ENCODE assay signal across 8 cellular contexts in genomic region chr3:140050977-140051957, GRCh38.
DNase-seq lines count a peak whose midpoint lies in the region; ATAC-seq and TF ChIP-seq lines count a peak whose summit lies in the region.

No MANE protein-coding gene starts in this region.

- intact Hi-C loops in heart left ventricle (cut with DNase I) (loop anchor here in 7 of 10 donors (2.0 to 10.0 kb wide), 4 partner anchors 110 to 626 kb away; partner anchors contain the start of gene CLSTN2 (in 4 of the 7)), OCI-LY7 (cut with micrococcal nuclease; ENCODE audit: unreplicated experiment) (no loop called here), left ventricle myocardium superior (cut with micrococcal nuclease) (no loop called here), uterus (cut with DNase I; ENCODE audit: low total_unique reads) (no loop called here)

- no peaks in the 10 kb centered on the region for H4K20me1 ChIP-seq in OCI-LY7 (ENCODE audit: insufficient read depth, low read length)

- H3K4me3 ChIP-seq in heart left ventricle (no peak overlapping the region), right atrium auricular region (no peak overlapping the region), OCI-LY7 (ENCODE audit: low read depth, low read length, poor library complexity, severe bottlenecking) (no peak overlapping the region), uterus (no peak overlapping the region)

- H3K9me2 ChIP-seq in OCI-LY7 (ENCODE audit: insufficient read depth, low read length), result no peaks in the 10 kb centered on the region

- POLR2A ChIA-PET in OCI-LY7 (lab: Charles Lee), result interaction anchor here (0.7 kb wide), 1 partner anchor 94 kb away, joined by 3 read pairs; no protein-coding TSS in a partner anchor

- H3K36me3 ChIP-seq in heart left ventricle (no peaks in the 10 kb centered on the region), right atrium auricular region (no peaks in the 10 kb centered on the region), OCI-LY7 (ENCODE audit: insufficient read depth, low read length) (no peaks in the 10 kb centered on the region), uterus (no peaks in the 10 kb centered on the region)

- TF ChIP-seq POLR2A in heart left ventricle (IDR thresholded peaks at IDR 0.05) (no peak), uterus (IDR thresholded peaks at IDR 0.05) (no peak)

- no peak overlapping the region for H2AFZ ChIP-seq in OCI-LY7 (ENCODE audit: low read length)

- H3K4me1 ChIP-seq in heart left ventricle (peaks cover 0 to 7% (median 0%) of the 10 kb centered on the region in 12 donors), right atrium auricular region (peaks cover 0 to 9% of the 10 kb centered on the region in 2 donors), OCI-LY7 (ENCODE audit: insufficient read depth, low read length, poor library complexity, severe bottlenecking) (no peaks in the 10 kb centered on the region), uterus (no peaks in the 10 kb centered on the region)

- peak; percentile 34 to 68 (median 58) for ATAC-seq in heart left ventricle
- peak; percentile 58 for ATAC-seq in left ventricle myocardium superior

- CTCF ChIA-PET in OCI-LY7 (lab: Charles Lee; ENCODE audit: unreplicated experiment), result no interaction called here

- no peaks in the 10 kb centered on the region for H3K79me2 ChIP-seq in OCI-LY7 (ENCODE audit: insufficient read depth, low read depth, low read length)

- no peaks in the 10 kb centered on the region for H3K27me3 ChIP-seq in heart left ventricle
- no peaks in the 10 kb centered on the region for H3K27me3 ChIP-seq in right atrium auricular region
- no peaks in the 10 kb centered on the region for H3K27me3 ChIP-seq in uterus

- no TSS peak for BruUV-seq in OCI-LY7 (replicated peaks; lab: Mats Ljungman, UMichigan)

- H3K27ac ChIP-seq in heart left ventricle, result no peak overlapping the region
- no peak overlapping the region for H3K27ac ChIP-seq in right atrium auricular region
- no peak overlapping the region for H3K27ac ChIP-seq in OCI-LY7 (ENCODE audit: low read depth, low read length, poor library complexity, severe bottlenecking)
- H3K27ac ChIP-seq in uterus, result no peak overlapping the region

- peak in 2 of 5 donors; percentile 19 to 24 for DNase-seq in heart left ventricle
- DNase-seq in right atrium auricular region (ENCODE audit: low spot score), result no peak
- no peak for DNase-seq in OCI-LY7 (ENCODE audit: low spot score)
- DNase-seq in left ventricle myocardium superior, result peak; percentile 35
- no peak for DNase-seq in uterus
- no peak for DNase-seq in stimulated activated CD4-positive, alpha-beta T cell treated with anti-CD3 and anti-CD28 coated beads, Interleukin-1b, Interleukin-23, amount 100 ng/mL, for 48 hours
- no peak for DNase-seq in activated T-cell treated with anti-CD3 and anti-CD28 coated beads, Interleukin-2, amount 50 U/mL, for 1 hour
- DNase-seq in germinal center (ENCODE audit: low spot score), result no peak

- 40 to 55% (median 45%) methylated on average over 12 of the region's 12 CpGs for WGBS in heart left ventricle, 4 donors

- H3K4me2 ChIP-seq in OCI-LY7 (ENCODE audit: low read length), result no peak overlapping the region

- TF ChIP-seq CTCF in heart left ventricle (IDR thresholded peaks at IDR 0.05), result peak; percentile 9 to 61 (median 50)
- no peak for TF ChIP-seq CTCF in right atrium auricular region (IDR thresholded peaks at IDR 0.05)
- 0 out of 2 replicates have a peak, but pooled peaks have one; percentile 33 for TF ChIP-seq CTCF in OCI-LY7 (conservative IDR thresholded peaks at IDR 0.05; ENCODE audit: low read length)
- TF ChIP-seq CTCF in uterus (IDR thresholded peaks at IDR 0.05), result peak in 3 of 4 experiments; percentile 4 to 25 (median 19)

- H3K9me3 ChIP-seq in heart left ventricle (no peaks in the 10 kb centered on the region), right atrium auricular region (no peaks in the 10 kb centered on the region), OCI-LY7 (ENCODE audit: low read length) (no peaks in the 10 kb centered on the region), uterus (no peaks in the 10 kb centered on the region)

Comparison
In these comparisons a context has a peak if more than half of its experiments do, and no peak if none do; other contexts are left out.
1. CTCF ChIP-seq: peak in heart left ventricle (12 of 12), OCI-LY7 (single experiment) and uterus (3 of 4); none in right atrium auricular region (0 of 2).
2. intact Hi-C loops: an anchor here in heart left ventricle (2.0 to 10.0 kb wide); none called in OCI-LY7, left ventricle myocardium superior and uterus.